19 cellular contexts compared by ENCODE assay signal in the genomic region with DNA sequence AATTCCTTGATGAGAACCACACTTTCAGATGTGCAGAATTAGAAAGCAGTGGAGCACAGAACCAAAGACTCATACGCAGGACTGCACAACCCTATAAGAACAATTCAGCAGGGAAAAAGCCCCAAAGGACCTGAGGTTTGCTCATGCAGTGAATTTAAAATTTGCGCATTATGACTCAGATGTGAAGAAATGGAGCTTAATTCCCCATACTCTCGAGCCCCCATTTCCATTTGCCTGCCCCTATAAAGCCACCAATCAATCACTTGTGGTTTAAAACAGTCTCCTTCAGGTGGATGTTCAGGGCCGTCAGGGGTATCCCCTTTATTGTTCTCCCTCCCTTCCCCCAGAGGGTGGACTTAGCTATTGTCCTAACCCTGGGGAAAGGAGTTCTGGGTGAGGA.
"Had no signal": no experiment of that assay in that cellular context is flagged by ENCODE, and none has a peak within 500 bp of the region (broad histone marks: within the 10 kb centered on the region; RNA-seq: fewer than 3 reads in every experiment).

No MANE protein-coding gene starts in this region.

- H3K9me3 ChIP-seq: heart left ventricle, psoas muscle, right lobe of liver, thoracic aorta, transverse colon had no signal

- H3K4me3 Mint-ChIP-seq: naive B cell; nephron progenitor cell; stimulated activated memory B cell treated with anti-CD40 and anti-IgM and Interleukin-4, amounts not matched to agents 10 μg/mL and 1 μg/mL and 100 μg/mL, for 72 hours; stimulated activated naive CD8-positive, alpha-beta T cell treated with anti-CD3 and anti-CD28 coated beads, Interleukin-15, amount 100 ng/mL, for 72 hours had no signal

- H3K27me3 ChIP-seq: heart left ventricle, right lobe of liver, transverse colon had no signal

- H3K4me1 Mint-ChIP-seq: naive B cell; stimulated activated naive CD8-positive, alpha-beta T cell treated with anti-CD3 and anti-CD28 coated beads, Interleukin-15, amount 100 ng/mL, for 72 hours had no signal

- H3K36me3 ChIP-seq: heart left ventricle, right lobe of liver, thoracic aorta, transverse colon had no signal

- H3K9ac ChIP-seq: parathyroid adenoma had no signal

- H2AFZ ChIP-seq: parathyroid adenoma had no signal

- H3K79me2 ChIP-seq: parathyroid adenoma had no signal

- H3K4me3 ChIP-seq: coronary artery, heart left ventricle, psoas muscle, right lobe of liver, thoracic aorta, transverse colon had no signal

- H3K27ac Mint-ChIP-seq: nephron progenitor cell; stimulated activated memory B cell treated with anti-CD40 and anti-IgM and Interleukin-4, amounts not matched to agents 10 μg/mL and 1 μg/mL and 100 μg/mL, for 72 hours; stimulated activated naive CD8-positive, alpha-beta T cell treated with anti-CD3 and anti-CD28 coated beads, Interleukin-15, amount 100 ng/mL, for 72 hours had no signal

- ATAC-seq: heart left ventricle; psoas muscle; right lobe of liver; stimulated activated memory B cell treated with anti-CD40 and anti-IgM and Interleukin-4, amounts not matched to agents 10 μg/mL and 1 μg/mL and 100 μg/mL, for 72 hours; stimulated activated naive CD8-positive, alpha-beta T cell treated with anti-CD3 and anti-CD28 coated beads, Interleukin-15, amount 100 ng/mL, for 72 hours had no signal

- DNase-seq: effector CD4-positive, alpha-beta T cell; heart left ventricle; hippocampal formation; kidney glomerular epithelial cell; mesendoderm; naive B cell; nephron progenitor cell; psoas muscle; retina; right lobe of liver; stimulated activated CD4-positive, alpha-beta T cell treated with anti-CD3 and anti-CD28 coated beads, Interleukin-4, amount 100 ng/mL, for 1 hour; stimulated activated naive CD8-positive, alpha-beta T cell treated with anti-CD3 and anti-CD28 coated beads, Interleukin-15, amount 100 ng/mL, for 72 hours; substantia nigra; transverse colon had no signal

- FAIRE-seq: frontal cortex had no signal

- H3K4me1 ChIP-seq: heart left ventricle, parathyroid adenoma, psoas muscle had no signal

- H3K36me3 Mint-ChIP-seq: naive B cell; stimulated activated memory B cell treated with anti-CD40 and anti-IgM and Interleukin-4, amounts not matched to agents 10 μg/mL and 1 μg/mL and 100 μg/mL, for 72 hours had no signal

- H3K27ac ChIP-seq: coronary artery, heart left ventricle, parathyroid adenoma, psoas muscle, right lobe of liver, thoracic aorta, transverse colon had no signal

- H3K9me3 Mint-ChIP-seq: stimulated activated memory B cell treated with anti-CD40 and anti-IgM and Interleukin-4, amounts not matched to agents 10 μg/mL and 1 μg/mL and 100 μg/mL, for 72 hours; stimulated activated naive CD8-positive, alpha-beta T cell treated with anti-CD3 and anti-CD28 coated beads, Interleukin-15, amount 100 ng/mL, for 72 hours had no signal
